In the genomic region with DNA sequence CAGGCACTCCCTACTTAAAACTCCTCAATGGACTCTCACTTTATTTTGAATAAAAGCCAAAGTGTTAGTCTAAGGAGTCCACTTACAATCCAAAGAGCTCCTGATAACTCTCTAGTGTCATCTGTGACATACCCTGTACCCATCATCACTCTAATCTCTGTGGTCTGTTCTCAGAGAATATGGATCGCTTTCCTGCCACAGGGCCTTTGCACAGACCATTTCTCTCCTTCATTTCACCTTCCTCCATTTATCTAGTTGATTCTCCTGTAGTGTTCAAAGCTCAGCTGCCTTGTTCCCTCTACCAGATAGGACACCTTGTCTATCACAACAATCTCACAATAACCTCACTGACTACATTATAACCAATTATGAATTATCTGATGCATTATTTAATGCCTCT, we compare ENCODE assay signal across 26 cellular contexts.
"Had no signal": no experiment of that assay in that cellular context is flagged by ENCODE, and none has a peak within 500 bp of the region (broad histone marks: within the 10 kb centered on the region; RNA-seq: fewer than 3 reads in every experiment).

No MANE protein-coding gene starts in this region.

- H3K9me3 ChIP-seq: left lung, lower lobe of right lung, neutrophil, psoas muscle, spleen, tibial nerve, uterus had no signal

- H3K27ac ChIP-seq: left lung, lower lobe of right lung, neutrophil, parathyroid adenoma, psoas muscle, spleen, tibial nerve, uterus had no signal

- H3K4me3 ChIP-seq: left lung, lower lobe of right lung, psoas muscle, spleen, tibial nerve, uterus had no signal

- FAIRE-seq: islet of Langerhans, kidney, small intestine had no signal

- H3K4me3 Mint-ChIP-seq: immature natural killer cell; naive thymus-derived CD8-positive, alpha-beta T cell; nephron; neural crest cell; stimulated activated memory B cell treated with anti-CD40 and anti-IgM and Interleukin-4, amounts not matched to agents 10 μg/mL and 1 μg/mL and 100 μg/mL, for 72 hours; stimulated activated naive CD8-positive, alpha-beta T cell treated with anti-CD3 and anti-CD28 coated beads, Interleukin-15, amount 100 ng/mL, for 72 hours; type B pancreatic cell had no signal

- DNase-seq: hypothalamus; immature natural killer cell; kidney; left colon; left lung; lower lobe of right lung; mesenchymal stem cell; naive thymus-derived CD8-positive, alpha-beta T cell; occipital lobe; psoas muscle; small intestine; spleen; stimulated activated CD4-positive, alpha-beta T cell treated with anti-CD3 and anti-CD28 coated beads, Interleukin-4, amount 100 ng/mL, for 24 hours; stimulated activated naive CD4-positive, alpha-beta T cell treated with Interleukin-2 at 50 U/mL for 16 hours; stimulated activated naive CD8-positive, alpha-beta T cell treated with anti-CD3 and anti-CD28 coated beads, Interleukin-15, amount 100 ng/mL, for 72 hours; substantia nigra; uterus had no signal

- H3K36me3 ChIP-seq: left lung, lower lobe of right lung, neutrophil, spleen, tibial nerve, uterus had no signal

- H3K4me1 ChIP-seq: left lung, psoas muscle, uterus had no signal

- H3K4me1 Mint-ChIP-seq: immature natural killer cell; stimulated activated memory B cell treated with anti-CD40 and anti-IgM and Interleukin-4, amounts not matched to agents 10 μg/mL and 1 μg/mL and 100 μg/mL, for 72 hours; stimulated activated naive CD8-positive, alpha-beta T cell treated with anti-CD3 and anti-CD28 coated beads, Interleukin-15, amount 100 ng/mL, for 72 hours had no signal

- H3K79me2 ChIP-seq: parathyroid adenoma had no signal

- H3K9ac ChIP-seq: parathyroid adenoma had no signal

- H3K36me3 Mint-ChIP-seq: immature natural killer cell; naive thymus-derived CD8-positive, alpha-beta T cell; stimulated activated memory B cell treated with anti-CD40 and anti-IgM and Interleukin-4, amounts not matched to agents 10 μg/mL and 1 μg/mL and 100 μg/mL, for 72 hours; type B pancreatic cell had no signal

- H3K9me3 Mint-ChIP-seq: immature natural killer cell; naive thymus-derived CD8-positive, alpha-beta T cell; nephron; stimulated activated naive CD8-positive, alpha-beta T cell treated with anti-CD3 and anti-CD28 coated beads, Interleukin-15, amount 100 ng/mL, for 72 hours had no signal

- ATAC-seq: left lung; lower lobe of right lung; naive thymus-derived CD8-positive, alpha-beta T cell; psoas muscle; sciatic nerve; stimulated activated memory B cell treated with anti-CD40 and anti-IgM and Interleukin-4, amounts not matched to agents 10 μg/mL and 1 μg/mL and 100 μg/mL, for 72 hours; stimulated activated naive CD8-positive, alpha-beta T cell treated with anti-CD3 and anti-CD28 coated beads, Interleukin-15, amount 100 ng/mL, for 72 hours had no signal

- H3K27me3 ChIP-seq: left lung, spleen, tibial nerve, uterus had no signal

- H2AFZ ChIP-seq: parathyroid adenoma had no signal

- H3K27ac Mint-ChIP-seq: immature natural killer cell; naive thymus-derived CD8-positive, alpha-beta T cell; stimulated activated memory B cell treated with anti-CD40 and anti-IgM and Interleukin-4, amounts not matched to agents 10 μg/mL and 1 μg/mL and 100 μg/mL, for 72 hours; stimulated activated naive CD8-positive, alpha-beta T cell treated with anti-CD3 and anti-CD28 coated beads, Interleukin-15, amount 100 ng/mL, for 72 hours; type B pancreatic cell had no signal

- H3K27me3 Mint-ChIP-seq: stimulated activated naive CD8-positive, alpha-beta T cell treated with anti-CD3 and anti-CD28 coated beads, Interleukin-15, amount 100 ng/mL, for 72 hours had no signal
